8 cellular contexts compared by ENCODE assay signal in genomic region chr20:32585011-32585518, GRCh38.
A peak's percentile ranks its signal among the peaks of the same experiment; 100 is the strongest.
DNase-seq lines count a peak whose midpoint lies in the region; TF ChIP-seq lines count a peak whose summit lies in the region.

TSS of gene NOL4L (minus strand) at chr20:32585333. CDS start at chr20:32584890, 443 bp downstream.

- H3K36me3 ChIP-seq in OCI-LY3 (replicated peaks; ENCODE audit: low read depth, low read length): no peaks in the 10 kb centered on the region
- no peaks in the 10 kb centered on the region for H3K36me3 ChIP-seq in neuron (ENCODE audit: insufficient read depth, low read length)

- H3K4me3 ChIP-seq in OCI-LY3 (ENCODE audit: low read length) (peak within 1 kb of the TSS; percentile 80), neuron (ENCODE audit: low read length) (peak within 1 kb of the TSS; percentile 70)

- H2AFZ ChIP-seq in OCI-LY3 (ENCODE audit: low read depth, low read length): peak within 1 kb of the TSS; percentile 40; the same call in 1 of the 2 replicates
- peak within 1 kb of the TSS; percentile 28 for H2AFZ ChIP-seq in neuron (ENCODE audit: low read depth, low read length)

- no peaks in the 10 kb centered on the region for H4K20me1 ChIP-seq in OCI-LY3 (ENCODE audit: insufficient read depth, low read length)

- H3K9me3 ChIP-seq in OCI-LY3 (ENCODE audit: insufficient read depth, low read length): no peaks in the 10 kb centered on the region
- H3K9me3 ChIP-seq in neuron (ENCODE audit: low read length): no peaks in the 10 kb centered on the region

- H3K27me3 ChIP-seq in OCI-LY3 (ENCODE audit: low read depth, low read length) (peaks cover 37% of the 10 kb centered on the region), neuron (ENCODE audit: insufficient read depth, low read length) (peaks cover 40% of the 10 kb centered on the region)

- no peak for TF ChIP-seq CTCF in OCI-LY3 (IDR thresholded peaks at IDR 0.05; ENCODE audit: low read depth, low read length)

- DNase-seq in NCI-H82 (lab: John Stamatoyannopoulos, UW): peak; percentile 47
- DNase-seq in NCI-H82 treated with DMSO at 0.1 percent for 48 hours (lab: John Stamatoyannopoulos, UW; ENCODE audit: unreplicated experiment): no peak
- peak; percentile 29 for DNase-seq in activated gamma-delta T cell treated with Interleukin-2 at 50 U/mL for 16 hours
- peak; percentile 25 for DNase-seq in germinal center (ENCODE audit: low spot score)
- no peak for DNase-seq in NCI-H2107 (lab: John Stamatoyannopoulos, UW)
- no peak for DNase-seq in GOT3 (lab: John Stamatoyannopoulos, UW)

- H3K79me2 ChIP-seq in OCI-LY3 (ENCODE audit: low read length): no peaks in the 10 kb centered on the region

- peak within 1 kb of the TSS; percentile 43 for H3K9ac ChIP-seq in OCI-LY3 (ENCODE audit: low read length)

- H3K4me1 ChIP-seq in OCI-LY3 (ENCODE audit: low read length): no peaks in the 10 kb centered on the region
- H3K4me1 ChIP-seq in neuron (ENCODE audit: insufficient read depth, low read length): peaks cover 21% of the 10 kb centered on the region

- peak within 1 kb of the TSS; percentile 98 for H3K4me2 ChIP-seq in OCI-LY3 (ENCODE audit: low read length)

- H3K27ac ChIP-seq in OCI-LY3 (ENCODE audit: low read length): no peak within 1 kb of the TSS

Comparison
In these comparisons a context has a peak if more than half of its experiments do, and no peak if none do; other contexts are left out.
1. DNase-seq: peak in NCI-H82 (single experiment), activated gamma-delta T cell treated with Interleukin-2 at 50 U/mL for 16 hours (single experiment) and germinal center (single experiment); none in NCI-H82 treated with DMSO at 0.1 percent for 48 hours (single experiment), NCI-H2107 (single experiment) and GOT3 (single experiment).